ENCODE assay signal across 8 cellular contexts in genomic region chr2:45578056-45578843, GRCh38. TPM values are rescaled to one million over a fixed set of nuclear protein-coding genes. Genes with fewer than 3 reads are reported as not detected.
DNase-seq lines count a peak whose midpoint lies in the region; ATAC-seq, FAIRE-seq and TF ChIP-seq lines count a peak whose summit lies in the region.

No MANE protein-coding gene starts in this region.

- FAIRE-seq in TTC549 (lab: Jason Lieb, UNC) (peak; percentile 22), kidney (lab: Jason Lieb, UNC) (no peak)

- peak; percentile 78 for TF ChIP-seq CTCF in BE2C (IDR thresholded peaks at IDR 0.05; ENCODE audit: low read depth, low read length)
- TF ChIP-seq CTCF in kidney (IDR thresholded peaks at IDR 0.05; ENCODE audit: borderline replicate concordance, extremely low read depth, insufficient read depth), result no peak

- DNase-seq in BE2C, result peak; percentile 48
- DNase-seq in HAP-1 (ENCODE audit: low spot score in 2 of 2), result peak; percentile 38 to 64
- DNase-seq in globus pallidus (ENCODE audit: low spot score), result peak; percentile 13
- DNase-seq in middle frontal gyrus (ENCODE audit: extremely low spot score, low spot score), result no peak
- no peak for DNase-seq in kidney
- no peak for DNase-seq in foreskin melanocyte

- ATAC-seq in GM21360 (IDR thresholded peaks at IDR 0.05; ENCODE audit: unreplicated experiment), result no peak

- no peaks in the 10 kb centered on the region for H3K9me3 ChIP-seq in BE2C
- H3K9me3 ChIP-seq in HAP-1, result no peaks in the 10 kb centered on the region
- no peaks in the 10 kb centered on the region for H3K9me3 ChIP-seq in kidney (ENCODE audit: control insufficient read depth in 1 of 2, low read length in 2 of 2)

- peaks cover 11% of the 10 kb centered on the region for H3K4me1 ChIP-seq in BE2C
- H3K4me1 ChIP-seq in HAP-1, result no peaks in the 10 kb centered on the region
- H3K4me1 ChIP-seq in kidney (ENCODE audit: control insufficient read depth in 1 of 2, insufficient read depth in 1 of 2, low read depth in 1 of 2, low read length in 2 of 2), result no peaks in the 10 kb centered on the region

- no peak overlapping the region for H3K27ac ChIP-seq in kidney (ENCODE audit: low read depth in 2 of 2, low read length in 2 of 2)

- H3K36me3 ChIP-seq in BE2C (peaks cover 4% of the 10 kb centered on the region; the same call in 1 of the 2 replicates), HAP-1 (replicated peaks) (peaks cover 31% of the 10 kb centered on the region), kidney (ENCODE audit: control insufficient read depth in 1 of 2, insufficient read depth in 2 of 2, low read length in 2 of 2) (peaks cover 0 to 2% of the 10 kb centered on the region in 2 donors)

- H3K27me3 ChIP-seq in BE2C (no peaks in the 10 kb centered on the region), HAP-1 (ENCODE audit: low read depth) (no peaks in the 10 kb centered on the region)

- in situ Hi-C loops in HAP-1 (cut with MboI; ENCODE audit: low sequenced_read_pairs), result no loop called here

- intact Hi-C loops in kidney (cut with DNase I), result no loop called here

- H3K9ac ChIP-seq in kidney (ENCODE audit: low read length in 2 of 2), result no peak overlapping the region

- H3K4me3 ChIP-seq in BE2C (ENCODE audit: low read depth, low read length), result no peak overlapping the region
- H3K4me3 ChIP-seq in HAP-1, result no peak overlapping the region
- H3K4me3 ChIP-seq in kidney (ENCODE audit: low read length in 2 of 2), result no peak overlapping the region

RNA-seq across cellular contexts. Expression of gene SRBD1, which starts 32.8 kb away (rescaled TPM):
- 4.1 TPM for polyA plus RNA-seq in BE2C (2012; ENCODE audit: insufficient read depth, insufficient read length, low read depth)
- total RNA-seq in kidney, result 19.5 TPM
- polyA plus RNA-seq in kidney (ENCODE audit: insufficient read depth, low read depth, low replicate concordance), result 5.4 TPM

Comparison
In these comparisons a context has a peak if more than half of its experiments do, and no peak if none do; other contexts are left out.
1. DNase-seq: peak in BE2C (single experiment), HAP-1 (2 of 2) and globus pallidus (single experiment); none in middle frontal gyrus (single experiment), kidney (single experiment) and foreskin melanocyte (single experiment).